In the genomic region with DNA sequence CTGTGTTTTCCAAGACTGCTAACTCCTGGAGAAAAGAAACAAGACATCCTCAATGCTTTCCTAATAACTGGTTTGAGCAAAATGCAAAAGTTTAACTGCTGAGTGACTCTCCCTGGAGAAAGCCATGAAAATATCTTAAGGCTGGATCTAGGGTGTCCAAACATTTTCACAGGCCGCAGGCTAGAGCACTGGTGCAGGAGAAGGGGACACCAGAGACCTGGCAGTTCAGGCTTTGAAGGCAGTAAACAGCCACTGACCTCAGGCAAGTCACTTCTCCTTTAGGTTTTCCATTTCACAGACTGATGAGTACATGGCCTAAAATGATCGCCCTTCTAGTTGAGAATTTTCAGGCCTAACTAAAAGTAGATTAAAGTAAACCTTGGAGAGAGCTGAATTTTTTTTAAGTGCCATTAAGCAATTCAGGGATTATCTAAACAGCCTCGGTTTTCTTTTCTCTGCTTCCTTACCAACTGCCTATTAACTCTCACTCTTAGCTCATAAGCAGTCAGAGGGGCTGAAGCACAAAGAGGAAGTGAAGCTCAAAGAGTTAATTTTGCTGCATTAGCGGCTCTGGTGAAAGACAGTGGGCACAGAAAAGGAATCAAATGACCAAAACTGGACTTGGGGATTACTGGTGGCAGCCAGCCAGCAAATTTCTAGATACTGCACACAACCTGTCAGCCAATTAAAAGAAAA, we compare ENCODE assay signal across 8 cellular contexts. TPM values are rescaled to one million over a fixed set of nuclear protein-coding genes. Genes with fewer than 3 reads are reported as not detected.
A peak's percentile ranks its signal among the peaks of the same experiment; 100 is the strongest.
DNase-seq lines count a peak whose midpoint lies in the region; ATAC-seq, FAIRE-seq and TF ChIP-seq lines count a peak whose summit lies in the region.

No MANE protein-coding gene starts in this region.

- peaks cover 65% of the 10 kb centered on the region for H4K20me1 ChIP-seq in PC-9 (ENCODE audit: insufficient read depth)

- peaks cover 73% of the 10 kb centered on the region for H3K79me2 ChIP-seq in PC-9 (ENCODE audit: low read depth)

- CTCF ChIA-PET in PC-9 (lab: Charles Lee), result interaction anchor here (0.6 to 0.7 kb wide), 2 partner anchors 91 to 214 kb away, joined by 3 to 6 read pairs; no protein-coding TSS in a partner anchor

- peaks cover 43% of the 10 kb centered on the region for H3F3A ChIP-seq in PC-9 (ENCODE audit: insufficient read depth, low read depth)

- peak; percentile 22 for DNase-seq in DMS79 treated with DMSO at 0.1 percent for 48 hours (lab: John Stamatoyannopoulos, UW)
- DNase-seq in DMS79 (lab: John Stamatoyannopoulos, UW), result no peak
- DNase-seq in PC-9, result no peak
- DNase-seq in small intestine, result no peak
- DNase-seq in urothelium cell line (ENCODE audit: low spot score), result no peak
- DNase-seq in NCI-H2107 treated with DMSO at 0.1 percent for 48 hours (lab: John Stamatoyannopoulos, UW; ENCODE audit: unreplicated experiment), result no peak
- no peak for DNase-seq in globus pallidus (ENCODE audit: low spot score)

- TF ChIP-seq CTCF in PC-9 (conservative IDR thresholded peaks at IDR 0.05), result no peak
- no peak for TF ChIP-seq CTCF in gastroesophageal sphincter (IDR thresholded peaks at IDR 0.05)

- TF ChIP-seq POLR2A in gastroesophageal sphincter (IDR thresholded peaks at IDR 0.05), result no peak

- TF ChIP-seq EP300 in gastroesophageal sphincter (IDR thresholded peaks at IDR 0.05), result no peak

- H3K9me3 ChIP-seq in PC-9 (ENCODE audit: insufficient read depth, low read depth) (no peaks in the 10 kb centered on the region), gastroesophageal sphincter (no peaks in the 10 kb centered on the region), small intestine (ENCODE audit: control insufficient read depth, low read depth) (no peaks in the 10 kb centered on the region)

- H3K36me3 ChIP-seq in PC-9 (ENCODE audit: low read depth), result peaks cover 39% of the 10 kb centered on the region
- H3K36me3 ChIP-seq in gastroesophageal sphincter, result no peaks in the 10 kb centered on the region
- H3K36me3 ChIP-seq in small intestine (ENCODE audit: control insufficient read depth in 2 of 2, insufficient read depth in 2 of 2, low read length in 2 of 2), result peaks cover 0 to 2% of the 10 kb centered on the region in 2 donors

- no peaks in the 10 kb centered on the region for H3K9me2 ChIP-seq in PC-9 (ENCODE audit: insufficient read depth)

- H3K4me1 ChIP-seq in PC-9 (replicated peaks; ENCODE audit: insufficient read depth) (peaks cover 66% of the 10 kb centered on the region), gastroesophageal sphincter (peaks cover 0 to 73% (median 30%) of the 10 kb centered on the region in 3 donors), small intestine (ENCODE audit: control insufficient read depth in 2 of 2, insufficient read depth in 1 of 2, low read depth in 1 of 2, low read length in 1 of 2) (peaks cover 0 to 2% of the 10 kb centered on the region in 2 donors)

- no peak for FAIRE-seq in small intestine (lab: Jason Lieb, UNC)
- FAIRE-seq in urothelium cell line (lab: Jason Lieb, UNC), result no peak

- intact Hi-C loops in PC-9 (cut with micrococcal nuclease; ENCODE audit: unreplicated experiment), result no loop called here

- BruUV-seq in PC-9 (replicated peaks; lab: Mats Ljungman, UMichigan), result no TSS peak

- 21 to 25% methylated on average over 3 to 4 of the region's 4 CpGs for WGBS in gastroesophageal sphincter (ENCODE audit: low coverage in 1 of 2), 2 donors
- WGBS in small intestine, 3 donors, result 10 to 29% (median 24%) methylated on average over 4 of the region's 4 CpGs

- H3K4me3 ChIP-seq in PC-9, result peak overlapping the region; percentile 92
- peak overlapping the region in 1 of 2 donors; percentile 81 for H3K4me3 ChIP-seq in gastroesophageal sphincter
- peak overlapping the region; percentile 10 to 97 for H3K4me3 ChIP-seq in small intestine (ENCODE audit: low read depth in 1 of 2, low read length in 2 of 2)

- H3K27ac ChIP-seq in PC-9 (0 out of 2 replicates have a peak overlapping the region, but pooled peaks have one; percentile 4), gastroesophageal sphincter (peak overlapping the region; percentile 63 to 99 (median 98)), small intestine (ENCODE audit: low read depth in 1 of 2, low read length in 1 of 2) (peak overlapping the region; percentile 77 to 99)

- POLR2A ChIA-PET in PC-9 (lab: Charles Lee; ENCODE audit: unreplicated experiment), result interaction anchor here (0.7 kb wide), 3 partner anchors 26 to 455 kb away, joined by 3 read pairs; no protein-coding TSS in a partner anchor

- peak overlapping the region; percentile 92 for H3K4me2 ChIP-seq in PC-9

- H3K27me3 ChIP-seq in PC-9 (ENCODE audit: insufficient read depth, low read depth), result no peaks in the 10 kb centered on the region
- no peaks in the 10 kb centered on the region for H3K27me3 ChIP-seq in gastroesophageal sphincter
- H3K27me3 ChIP-seq in small intestine (ENCODE audit: control insufficient read depth in 2 of 2, insufficient read depth in 2 of 2, low read length in 2 of 2), result no peaks in the 10 kb centered on the region

- ATAC-seq in gastroesophageal sphincter, result no peak

- no peak overlapping the region for H2AFZ ChIP-seq in PC-9

RNA-seq across cellular contexts. Expression of gene CHKA, which starts 2.3 kb away (rescaled TPM):
- 84.2 and 90.5 TPM in 2 replicates for total RNA-seq in PC-9 (2021)
- 10 to 100 TPM; 11.1 to 66.1 (median 33.9) TPM for total RNA-seq in gastroesophageal sphincter
- 100 to 1,000 TPM in 2 of 3 donors, 10 to 100 TPM in 1; 31.5 to 180 (median 131) TPM for polyA plus RNA-seq in small intestine

Comparison
In these comparisons a context has a peak if more than half of its experiments do, and no peak if none do; other contexts are left out.
1. H3K27ac ChIP-seq: peak in every context shown above with its lines; median percentile 98 in gastroesophageal sphincter; 88 in small intestine; 4 in PC-9.